ENCODE assay signal across 1 cellular context in genomic region chr4:102826890-102827673, GRCh38.
TF ChIP-seq lines count a peak whose summit lies in the region.

TSS of gene UBE2D3 (minus strand) at chr4:102827551. CDS start at chr4:102826508, 1,043 bp downstream.

TF ChIP-seq in HEK293, 187 proteins besides CTCF, POLR2A, EP300 and RAD21 (continued from another document and continues in another):
- TF ChIP-seq ZBTB11 (tag by site-specific recombination; conservative IDR thresholded peaks at IDR 0.05; ENCODE audit: low read depth): no peak; the same call in 1 of the 2 replicates
- TF ChIP-seq HOXD13 (CRISPR knock-in tag; IDR thresholded peaks at IDR 0.05; ENCODE audit: borderline replicate concordance): 0 out of 2 replicates have a peak, but pooled peaks have one; percentile 8
- peak; percentile 87 for TF ChIP-seq KLF16 (tag by site-specific recombination; IDR thresholded peaks at IDR 0.05)
- TF ChIP-seq ZBTB8A (tag by site-specific recombination; IDR thresholded peaks at IDR 0.05): peak; percentile 64
- TF ChIP-seq PRDM2 (tag by site-specific recombination; IDR thresholded peaks at IDR 0.05; ENCODE audit: borderline replicate concordance): peak; percentile 71; the same call in 1 of the 2 replicates
- no peak for TF ChIP-seq ZNF132 (tag by site-specific recombination; IDR thresholded peaks at IDR 0.05; ENCODE audit: borderline replicate concordance)
- TF ChIP-seq ZNF169 (tag by site-specific recombination; IDR thresholded peaks at IDR 0.05): no peak
- peak; percentile 94 for TF ChIP-seq KLF17 (tag by site-specific recombination; IDR thresholded peaks at IDR 0.05)
- no peak for TF ChIP-seq ZNF426 (tag by site-specific recombination; IDR thresholded peaks at IDR 0.05)
- peak; percentile 89 for TF ChIP-seq ZNF785 (tag by site-specific recombination; IDR thresholded peaks at IDR 0.05)
- TF ChIP-seq ZNF341 (tag by site-specific recombination; IDR thresholded peaks at IDR 0.05; ENCODE audit: low read depth): 0 out of 2 replicates have a peak, but pooled peaks have one; percentile 7
- peak; percentile 96 for TF ChIP-seq SP3 (tag by site-specific recombination; IDR thresholded peaks at IDR 0.05)
- TF ChIP-seq, protein P1, sequence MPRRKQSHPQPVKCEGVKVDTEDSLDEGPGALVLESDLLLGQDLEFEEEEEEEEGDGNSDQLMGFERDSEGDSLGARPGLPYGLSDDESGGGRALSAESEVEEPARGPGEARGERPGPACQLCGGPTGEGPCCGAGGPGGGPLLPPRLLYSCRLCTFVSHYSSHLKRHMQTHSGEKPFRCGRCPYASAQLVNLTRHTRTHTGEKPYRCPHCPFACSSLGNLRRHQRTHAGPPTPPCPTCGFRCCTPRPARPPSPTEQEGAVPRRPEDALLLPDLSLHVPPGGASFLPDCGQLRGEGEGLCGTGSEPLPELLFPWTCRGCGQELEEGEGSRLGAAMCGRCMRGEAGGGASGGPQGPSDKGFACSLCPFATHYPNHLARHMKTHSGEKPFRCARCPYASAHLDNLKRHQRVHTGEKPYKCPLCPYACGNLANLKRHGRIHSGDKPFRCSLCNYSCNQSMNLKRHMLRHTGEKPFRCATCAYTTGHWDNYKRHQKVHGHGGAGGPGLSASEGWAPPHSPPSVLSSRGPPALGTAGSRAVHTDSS (tag by site-specific recombination; IDR thresholded peaks at IDR 0.05): no peak
- no peak for TF ChIP-seq ZNF585B (tag by site-specific recombination; IDR thresholded peaks at IDR 0.05)
- no peak for TF ChIP-seq ZBTB49 (tag by site-specific recombination; IDR thresholded peaks at IDR 0.05; ENCODE audit: low read depth)
- TF ChIP-seq MEIS1 (CRISPR knock-in tag; IDR thresholded peaks at IDR 0.05; ENCODE audit: borderline replicate concordance): no peak
- TF ChIP-seq ZNF670 (tag by site-specific recombination; IDR thresholded peaks at IDR 0.05; ENCODE audit: low read depth): no peak
- peak; percentile 67 for TF ChIP-seq ZNF335 (tag by site-specific recombination; conservative IDR thresholded peaks at IDR 0.05)
- peak; percentile 73 for TF ChIP-seq ZNF398 (tag by site-specific recombination; IDR thresholded peaks at IDR 0.05)
- no peak for TF ChIP-seq ZNF19 (tag by site-specific recombination; IDR thresholded peaks at IDR 0.05; ENCODE audit: low read depth)
- TF ChIP-seq ZBTB26 (tag by site-specific recombination; optimal IDR thresholded peaks at IDR 0.05): peak; percentile 98
- peak; percentile 60 for TF ChIP-seq PRDM4 (tag by site-specific recombination; IDR thresholded peaks at IDR 0.05)
- TF ChIP-seq ZNF404 (tag by site-specific recombination; IDR thresholded peaks at IDR 0.05): no peak
- no peak; the same call in 1 of the 2 replicates for TF ChIP-seq ZNF148 (tag by site-specific recombination; IDR thresholded peaks at IDR 0.05; ENCODE audit: borderline replicate concordance)
- no peak for TF ChIP-seq ZNF488 (tag by site-specific recombination; IDR thresholded peaks at IDR 0.05)
